ENCODE assay signal across 1 cellular context in the genomic region with DNA sequence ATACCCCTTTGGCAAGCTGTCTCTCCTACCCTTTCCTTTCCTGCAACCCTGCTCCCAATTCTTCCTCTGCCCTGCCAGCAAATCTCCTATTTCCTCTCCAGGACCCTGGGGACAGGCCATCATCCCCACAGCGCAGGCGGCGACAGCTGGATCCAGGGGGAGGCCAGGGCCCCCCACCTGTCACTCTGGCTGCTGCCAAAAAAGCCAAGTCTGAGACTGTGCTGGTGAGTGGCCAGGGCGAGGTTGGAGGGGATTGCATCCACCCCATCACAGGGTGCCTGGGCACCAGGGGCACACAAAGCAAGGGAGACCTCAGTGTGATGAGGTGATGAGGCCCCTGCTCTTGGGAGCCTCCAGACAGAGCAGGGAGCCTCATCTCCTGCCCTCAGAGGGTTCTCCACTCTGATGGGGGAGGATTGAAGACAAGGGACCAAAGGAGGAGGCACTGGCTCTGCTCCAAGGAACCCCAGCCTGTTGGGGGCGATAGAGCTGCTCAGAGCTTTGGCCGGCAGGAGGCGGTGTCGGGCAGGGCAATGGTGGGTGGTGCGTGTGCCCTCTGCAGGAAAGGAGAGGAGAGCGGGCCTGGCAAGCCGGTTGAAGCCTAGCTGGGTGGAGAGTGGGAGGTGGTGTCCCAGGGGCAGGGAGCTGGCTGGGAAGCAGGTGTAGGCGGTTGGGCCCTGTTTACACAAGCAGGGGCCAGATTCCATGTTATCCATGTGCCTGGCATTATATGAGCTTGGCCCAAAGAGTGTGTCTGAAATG.
TF ChIP-seq lines count a peak whose summit lies in the region.

No MANE protein-coding gene starts in this region.

TF ChIP-seq in HCT116, 20 proteins besides CTCF, POLR2A, EP300 and RAD21:
- TF ChIP-seq, protein P1, sequence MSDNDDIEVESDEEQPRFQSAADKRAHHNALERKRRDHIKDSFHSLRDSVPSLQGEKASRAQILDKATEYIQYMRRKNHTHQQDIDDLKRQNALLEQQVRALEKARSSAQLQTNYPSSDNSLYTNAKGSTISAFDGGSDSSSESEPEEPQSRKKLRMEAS (IDR thresholded peaks at IDR 0.05): peak; percentile 48; the same call in 1 of the 2 replicates
- TF ChIP-seq, protein P2, sequence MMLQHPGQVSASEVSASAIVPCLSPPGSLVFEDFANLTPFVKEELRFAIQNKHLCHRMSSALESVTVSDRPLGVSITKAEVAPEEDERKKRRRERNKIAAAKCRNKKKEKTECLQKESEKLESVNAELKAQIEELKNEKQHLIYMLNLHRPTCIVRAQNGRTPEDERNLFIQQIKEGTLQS (IDR thresholded peaks at IDR 0.05): no peak
- no peak for TF ChIP-seq EGR1 (IDR thresholded peaks at IDR 0.05; ENCODE audit: low read depth)
- TF ChIP-seq EZH2phosphoT487 (IDR thresholded peaks at IDR 0.05; ENCODE audit: borderline replicate concordance): no peak
- TF ChIP-seq SIN3A (IDR thresholded peaks at IDR 0.05; ENCODE audit: low read depth): no peak
- no peak for TF ChIP-seq EZH2 (IDR thresholded peaks at IDR 0.05)
- TF ChIP-seq JUND (IDR thresholded peaks at IDR 0.05): no peak
- TF ChIP-seq, protein P3, sequence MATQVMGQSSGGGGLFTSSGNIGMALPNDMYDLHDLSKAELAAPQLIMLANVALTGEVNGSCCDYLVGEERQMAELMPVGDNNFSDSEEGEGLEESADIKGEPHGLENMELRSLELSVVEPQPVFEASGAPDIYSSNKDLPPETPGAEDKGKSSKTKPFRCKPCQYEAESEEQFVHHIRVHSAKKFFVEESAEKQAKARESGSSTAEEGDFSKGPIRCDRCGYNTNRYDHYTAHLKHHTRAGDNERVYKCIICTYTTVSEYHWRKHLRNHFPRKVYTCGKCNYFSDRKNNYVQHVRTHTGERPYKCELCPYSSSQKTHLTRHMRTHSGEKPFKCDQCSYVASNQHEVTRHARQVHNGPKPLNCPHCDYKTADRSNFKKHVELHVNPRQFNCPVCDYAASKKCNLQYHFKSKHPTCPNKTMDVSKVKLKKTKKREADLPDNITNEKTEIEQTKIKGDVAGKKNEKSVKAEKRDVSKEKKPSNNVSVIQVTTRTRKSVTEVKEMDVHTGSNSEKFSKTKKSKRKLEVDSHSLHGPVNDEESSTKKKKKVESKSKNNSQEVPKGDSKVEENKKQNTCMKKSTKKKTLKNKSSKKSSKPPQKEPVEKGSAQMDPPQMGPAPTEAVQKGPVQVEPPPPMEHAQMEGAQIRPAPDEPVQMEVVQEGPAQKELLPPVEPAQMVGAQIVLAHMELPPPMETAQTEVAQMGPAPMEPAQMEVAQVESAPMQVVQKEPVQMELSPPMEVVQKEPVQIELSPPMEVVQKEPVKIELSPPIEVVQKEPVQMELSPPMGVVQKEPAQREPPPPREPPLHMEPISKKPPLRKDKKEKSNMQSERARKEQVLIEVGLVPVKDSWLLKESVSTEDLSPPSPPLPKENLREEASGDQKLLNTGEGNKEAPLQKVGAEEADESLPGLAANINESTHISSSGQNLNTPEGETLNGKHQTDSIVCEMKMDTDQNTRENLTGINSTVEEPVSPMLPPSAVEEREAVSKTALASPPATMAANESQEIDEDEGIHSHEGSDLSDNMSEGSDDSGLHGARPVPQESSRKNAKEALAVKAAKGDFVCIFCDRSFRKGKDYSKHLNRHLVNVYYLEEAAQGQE (IDR thresholded peaks at IDR 0.05; ENCODE audit: low read depth): no peak
- peak; percentile 69 for TF ChIP-seq YY1 (IDR thresholded peaks at IDR 0.05; ENCODE audit: extremely low read depth, insufficient replicate concordance, low read depth, low read length)
- no peak for TF ChIP-seq ZNF274 (IDR thresholded peaks at IDR 0.05; ENCODE audit: low read depth, low read length)
- peak; percentile 58; the same call in 1 of the 2 replicates for TF ChIP-seq POLR2AphosphoS5 (IDR thresholded peaks at IDR 0.05; ENCODE audit: low read depth, low read length)
- TF ChIP-seq SP1 (IDR thresholded peaks at IDR 0.05; ENCODE audit: low read depth): peak; percentile 42; the same call in 1 of the 2 replicates
- TF ChIP-seq CEBPB (IDR thresholded peaks at IDR 0.05; ENCODE audit: low read depth): no peak
- peak; percentile 94; the same call in 1 of the 2 replicates for TF ChIP-seq CBX3 (IDR thresholded peaks at IDR 0.05; ENCODE audit: low read depth)
- TF ChIP-seq, protein P4, sequence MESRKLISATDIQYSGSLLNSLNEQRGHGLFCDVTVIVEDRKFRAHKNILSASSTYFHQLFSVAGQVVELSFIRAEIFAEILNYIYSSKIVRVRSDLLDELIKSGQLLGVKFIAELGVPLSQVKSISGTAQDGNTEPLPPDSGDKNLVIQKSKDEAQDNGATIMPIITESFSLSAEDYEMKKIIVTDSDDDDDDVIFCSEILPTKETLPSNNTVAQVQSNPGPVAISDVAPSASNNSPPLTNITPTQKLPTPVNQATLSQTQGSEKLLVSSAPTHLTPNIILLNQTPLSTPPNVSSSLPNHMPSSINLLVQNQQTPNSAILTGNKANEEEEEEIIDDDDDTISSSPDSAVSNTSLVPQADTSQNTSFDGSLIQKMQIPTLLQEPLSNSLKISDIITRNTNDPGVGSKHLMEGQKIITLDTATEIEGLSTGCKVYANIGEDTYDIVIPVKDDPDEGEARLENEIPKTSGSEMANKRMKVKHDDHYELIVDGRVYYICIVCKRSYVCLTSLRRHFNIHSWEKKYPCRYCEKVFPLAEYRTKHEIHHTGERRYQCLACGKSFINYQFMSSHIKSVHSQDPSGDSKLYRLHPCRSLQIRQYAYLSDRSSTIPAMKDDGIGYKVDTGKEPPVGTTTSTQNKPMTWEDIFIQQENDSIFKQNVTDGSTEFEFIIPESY (IDR thresholded peaks at IDR 0.05; ENCODE audit: extremely low read depth, insufficient replicate concordance, low read length): no peak
- no peak; the same call in 1 of the 2 replicates for TF ChIP-seq SRF (IDR thresholded peaks at IDR 0.05; ENCODE audit: low read depth)
TF ChIP-seq in HCT116: peak in this region for 5.
